In the genomic region with DNA sequence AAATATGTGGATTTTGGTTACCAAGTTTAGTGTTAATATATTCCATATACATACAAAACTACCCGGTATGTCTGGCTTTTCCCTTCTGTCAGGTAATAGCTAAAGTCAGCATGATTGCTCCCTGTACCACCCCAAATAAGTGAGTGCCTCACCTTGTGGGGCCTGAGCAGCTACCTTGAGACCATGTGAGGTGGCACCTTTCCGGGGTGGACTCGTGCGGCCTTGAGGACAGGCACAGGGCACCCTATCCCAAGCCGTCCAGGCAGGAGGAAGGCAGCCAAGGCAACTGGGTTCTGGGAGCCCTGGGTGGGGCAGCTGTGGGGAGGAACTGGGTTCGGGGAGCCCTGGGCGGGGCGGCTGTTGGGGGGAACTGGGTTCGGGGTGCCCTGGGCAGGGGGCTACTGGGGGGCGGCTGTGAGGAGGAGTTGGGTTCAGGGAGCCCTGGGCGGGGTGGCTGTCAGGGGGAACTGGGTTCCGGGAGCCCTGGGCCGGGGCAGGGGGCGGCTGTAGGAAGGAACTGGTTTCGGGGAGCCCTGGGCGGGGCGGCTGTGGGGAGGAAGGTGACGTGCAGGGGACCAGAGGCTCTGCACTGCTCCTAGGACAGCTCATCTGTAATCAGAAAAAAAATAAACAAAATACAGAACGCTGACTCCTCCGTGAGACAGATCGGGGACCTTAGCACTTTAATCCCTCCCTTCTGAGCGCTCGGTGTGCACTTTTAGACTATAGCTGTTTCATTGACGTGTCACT, we compare ENCODE assay signal across 11 cellular contexts.
DNase-seq lines count a peak whose midpoint lies in the region; TF ChIP-seq lines count a peak whose summit lies in the region.
"Had no signal": no experiment of that assay in that cellular context is flagged by ENCODE, and none has a peak within 500 bp of the region (broad histone marks: within the 10 kb centered on the region; RNA-seq: fewer than 3 reads in every experiment).

No MANE protein-coding gene starts in this region.

- no peak for TF ChIP-seq CTCF in brain microvascular endothelial cell (IDR thresholded peaks at IDR 0.05; ENCODE audit: low read depth, low read length, missing control alignments)

- DNase-seq in activated CD8-positive, alpha-beta memory T cell treated with anti-CD3 and anti-CD28 coated beads, Interleukin-2, amount 50 U/mL, for 1 hour (ENCODE audit: extremely low read depth): peak; percentile 13
- DNase-seq in activated CD8-positive, alpha-beta memory T cell treated with anti-CD3 and anti-CD28 coated beads for 24 hours: no peak
- DNase-seq in activated CD4-positive, CD25-positive, alpha-beta regulatory T cell treated with anti-CD3 and anti-CD28 coated beads, Interleukin-2, amount 50 U/mL, for 16 hours (ENCODE audit: low read depth, low spot score): peak; percentile 32
- DNase-seq in brain microvascular endothelial cell: peak; percentile 5
- peak; percentile 34 for DNase-seq in stimulated activated CD8-positive, alpha-beta memory T cell treated with anti-CD3 and anti-CD28 coated beads, Interleukin-15, amount 100 ng/mL, for 1 hour (ENCODE audit: low read depth)
- no peak for DNase-seq in NCI-H226
- no peak for DNase-seq in HT-29 (ENCODE audit: low spot score)
- DNase-seq in NCI-H1105 treated with DMSO at 0.1 percent for 48 hours (lab: John Stamatoyannopoulos, UW): no peak
- DNase-seq: ACHN, foreskin melanocyte had no signal

- H3K4me3 ChIP-seq in brain microvascular endothelial cell (ENCODE audit: low read depth, low read length): no peak overlapping the region
- H3K4me3 ChIP-seq: cardiac muscle cell had no signal

- in situ Hi-C loops in brain microvascular endothelial cell (cut with HindIII; ENCODE audit: low pct_ligation_motif_present, low sequenced_read_pairs): no loop called here

- peaks cover 26% of the 10 kb centered on the region for H3K36me3 ChIP-seq in brain microvascular endothelial cell (replicated peaks)

- no peaks in the 10 kb centered on the region for H3K27me3 ChIP-seq in brain microvascular endothelial cell (replicated peaks)
- H3K27me3 ChIP-seq: cardiac muscle cell had no signal

- no peak overlapping the region for H3K27ac ChIP-seq in brain microvascular endothelial cell
- H3K27ac ChIP-seq: cardiac muscle cell had no signal

Comparison
In these comparisons a context has a peak if more than half of its experiments do, and no peak if none do; other contexts are left out.
1. DNase-seq: peak in activated CD8-positive, alpha-beta memory T cell treated with anti-CD3 and anti-CD28 coated beads, Interleukin-2, amount 50 U/mL, for 1 hour (single experiment), activated CD4-positive, CD25-positive, alpha-beta regulatory T cell treated with anti-CD3 and anti-CD28 coated beads, Interleukin-2, amount 50 U/mL, for 16 hours (single experiment), brain microvascular endothelial cell (single experiment) and stimulated activated CD8-positive, alpha-beta memory T cell treated with anti-CD3 and anti-CD28 coated beads, Interleukin-15, amount 100 ng/mL, for 1 hour (single experiment); none in activated CD8-positive, alpha-beta memory T cell treated with anti-CD3 and anti-CD28 coated beads for 24 hours (single experiment), NCI-H226 (single experiment), HT-29 (single experiment) and NCI-H1105 treated with DMSO at 0.1 percent for 48 hours (single experiment).